In the genomic region with DNA sequence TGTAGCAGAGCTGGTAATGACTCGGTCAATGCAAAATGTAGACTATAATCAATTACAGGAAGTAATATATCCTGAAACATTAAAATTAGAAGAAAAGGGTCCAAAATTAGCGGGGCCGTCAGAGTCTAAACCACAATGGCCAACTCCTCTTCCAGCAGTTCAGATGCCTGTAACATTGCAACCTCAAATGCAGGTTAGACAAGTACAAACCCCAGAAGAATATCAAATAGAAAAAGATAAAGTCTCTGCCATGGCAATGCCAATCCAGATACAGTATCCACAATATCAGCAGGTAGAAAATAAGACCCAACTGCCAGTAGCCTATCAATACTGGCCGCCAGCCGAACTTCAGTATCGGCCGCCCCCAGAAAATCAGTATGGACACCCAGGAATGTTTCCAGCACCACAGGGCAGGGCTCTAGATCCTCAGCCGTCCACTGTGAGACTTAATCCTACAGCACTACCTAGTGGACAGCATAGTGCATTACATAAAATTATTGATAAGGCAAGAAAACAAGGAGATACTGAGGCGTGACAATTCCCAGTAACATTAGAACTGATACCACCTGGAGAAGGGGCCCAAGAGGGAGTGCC, we compare ENCODE assay signal across 8 cellular contexts.
DNase-seq lines count a peak whose midpoint lies in the region; ATAC-seq and TF ChIP-seq lines count a peak whose summit lies in the region.

No MANE protein-coding gene starts in this region.

- intact Hi-C loops in activated naive CD4-positive, alpha-beta T cell treated with anti-CD3 and anti-CD28 coated beads for 36 hours (cut with micrococcal nuclease): loop anchor here (1.0 to 10.0 kb wide), 3 partner anchors 188 to 782 kb away; a partner anchor contains a TSS

- peaks cover 73% of the 10 kb centered on the region for H3K27me3 Mint-ChIP-seq in activated naive CD4-positive, alpha-beta T cell treated with anti-CD3 and anti-CD28 coated beads for 36 hours (ENCODE audit: low read depth)

- peaks cover 5% of the 10 kb centered on the region for H3K4me1 Mint-ChIP-seq in activated naive CD4-positive, alpha-beta T cell treated with anti-CD3 and anti-CD28 coated beads for 36 hours (ENCODE audit: low read depth)

- H3K4me3 Mint-ChIP-seq in activated naive CD4-positive, alpha-beta T cell treated with anti-CD3 and anti-CD28 coated beads for 36 hours: no peak overlapping the region

- H3K36me3 Mint-ChIP-seq in activated naive CD4-positive, alpha-beta T cell treated with anti-CD3 and anti-CD28 coated beads for 36 hours (ENCODE audit: low read depth): no peaks in the 10 kb centered on the region

- no peaks in the 10 kb centered on the region for H3K9me3 Mint-ChIP-seq in activated naive CD4-positive, alpha-beta T cell treated with anti-CD3 and anti-CD28 coated beads for 36 hours

- no peak overlapping the region for H3K27ac Mint-ChIP-seq in activated naive CD4-positive, alpha-beta T cell treated with anti-CD3 and anti-CD28 coated beads for 36 hours

- ATAC-seq in HG03108 (IDR thresholded peaks at IDR 0.05; ENCODE audit: unreplicated experiment): no peak

- H3K4me3 ChIP-seq in LNCaP clone FGC (ENCODE audit: low read depth, low read length) (peak overlapping the region; percentile 47), fibroblast of mammary gland (ENCODE audit: control insufficient read depth, low read depth, low read length) (no peak overlapping the region)

- peak; percentile 18 for DNase-seq in activated naive CD4-positive, alpha-beta T cell treated with Interleukin-2 at 50 U/mL for 16 hours
- DNase-seq in activated naive CD4-positive, alpha-beta T cell treated with anti-CD3 and anti-CD28 coated beads for 36 hours: no peak
- DNase-seq in LNCaP clone FGC (ENCODE audit: low read depth) (no peak), SKM-1 (lab: John Stamatoyannopoulos, UW; ENCODE audit: unreplicated experiment) (peak; percentile 37), fibroblast of mammary gland (ENCODE audit: low read depth) (peak; percentile 63), renal cortical epithelial cell (ENCODE audit: low read depth) (peak; percentile 39)
- no peak for DNase-seq in activated effector memory CD4-positive, alpha-beta T cell treated with Interleukin-2 at 50 U/mL for 16 hours

- peak; percentile 87 for TF ChIP-seq CTCF in LNCaP clone FGC (IDR thresholded peaks at IDR 0.05; ENCODE audit: control insufficient read depth, extremely low read depth, insufficient read depth)
- peak; percentile 63 for TF ChIP-seq CTCF in fibroblast of mammary gland (conservative IDR thresholded peaks at IDR 0.05; ENCODE audit: control insufficient read depth, insufficient read depth, low read depth, low read length)

- CTCF ChIA-PET in activated naive CD4-positive, alpha-beta T cell treated with anti-CD3 and anti-CD28 coated beads for 36 hours (lab: Charles Lee): interaction anchor here (0.7 to 1.2 kb wide), 7 partner anchors 13 to 332 kb away, joined by 3 to 4 read pairs (median 3); no protein-coding TSS in a partner anchor

Comparison
In these comparisons a context has a peak if more than half of its experiments do, and no peak if none do; other contexts are left out.
1. DNase-seq: peak in activated naive CD4-positive, alpha-beta T cell treated with Interleukin-2 at 50 U/mL for 16 hours (single experiment), SKM-1 (single experiment), fibroblast of mammary gland (single experiment) and renal cortical epithelial cell (single experiment); none in activated naive CD4-positive, alpha-beta T cell treated with anti-CD3 and anti-CD28 coated beads for 36 hours (single experiment), LNCaP clone FGC (single experiment) and activated effector memory CD4-positive, alpha-beta T cell treated with Interleukin-2 at 50 U/mL for 16 hours (single experiment).